In genomic region chr12:102298022-102298421, GRCh38 we compare ENCODE assay signal across 26 cellular contexts.
A peak's percentile ranks its signal among the peaks of the same experiment; 100 is the strongest.
DNase-seq lines count a peak whose midpoint lies in the region; ATAC-seq and TF ChIP-seq lines count a peak whose summit lies in the region.
"Had no signal": no experiment of that assay in that cellular context is flagged by ENCODE, and none has a peak within 500 bp of the region (broad histone marks: within the 10 kb centered on the region; RNA-seq: fewer than 3 reads in every experiment).

No MANE protein-coding gene starts in this region.

- H3K4me1 ChIP-seq in IMR-90 (ENCODE audit: control insufficient read depth, insufficient read depth, low read length) (no peaks in the 10 kb centered on the region), mesenchymal stem cell (ENCODE audit: control insufficient read depth, insufficient read depth, low read depth, low read length) (no peaks in the 10 kb centered on the region)
- H3K4me1 ChIP-seq: adrenal gland, pancreas, right lobe of liver, tibial artery had no signal

- dilution Hi-C loops in IMR-90 (cut with HindIII; ENCODE audit: low sequenced_read_pairs, unreplicated experiment): no loop called here

- no peak for TF ChIP-seq POLR2A in IMR-90 (IDR thresholded peaks at IDR 0.05; ENCODE audit: low read depth, low read length)

- H2BK120ac ChIP-seq in IMR-90 (ENCODE audit: low read depth, low read length): no peak overlapping the region
- no peak overlapping the region for H2BK120ac ChIP-seq in mesenchymal stem cell (ENCODE audit: low read depth, low read length)

- ATAC-seq in IMR-90 (ENCODE audit: low read depth): peak; percentile 84
- ATAC-seq: activated CD8-positive, alpha-beta memory T cell treated with anti-CD3 and anti-CD28 coated beads, Interleukin-2, amount 10 ng/mL, durations not matched to agents 7 days and 5 days; naive thymus-derived CD8-positive, alpha-beta T cell; pancreas; right lobe of liver; stimulated activated naive B cell treated with anti-CD40 and anti-IgM and Interleukin-4, amounts not matched to agents 10 μg/mL and 1 μg/mL and 100 μg/mL, for 72 hours had no signal

- H3K36me3 ChIP-seq in BJ (ENCODE audit: control insufficient read depth, insufficient read depth, low read length): no peaks in the 10 kb centered on the region
- no peaks in the 10 kb centered on the region for H3K36me3 ChIP-seq in IMR-90 (ENCODE audit: control insufficient read depth, insufficient read depth, low read length)
- H3K36me3 ChIP-seq in mesenchymal stem cell (ENCODE audit: control insufficient read depth in 1 of 2, insufficient read depth in 2 of 2, low read depth in 1 of 2, low read length in 2 of 2): no peaks in the 10 kb centered on the region
- H3K36me3 ChIP-seq: adrenal gland, pancreas, right lobe of liver, tibial artery had no signal

- no peak overlapping the region for H2BK5ac ChIP-seq in IMR-90 (ENCODE audit: low read depth, low read length, poor library complexity, severe bottlenecking)
- H2BK5ac ChIP-seq in mesenchymal stem cell (ENCODE audit: low read depth, low read length, poor library complexity, severe bottlenecking): no peak overlapping the region

- BruUV-seq in IMR-90 (replicated peaks; lab: Mats Ljungman, UMichigan): no TSS peak

- H3K27me3 ChIP-seq in BJ (ENCODE audit: control insufficient read depth, insufficient read depth, low read length) (no peaks in the 10 kb centered on the region), IMR-90 (ENCODE audit: control insufficient read depth, insufficient read depth, low read length) (no peaks in the 10 kb centered on the region), mesenchymal stem cell (ENCODE audit: control insufficient read depth in 1 of 2, insufficient read depth in 1 of 2, low read length in 2 of 2) (no peaks in the 10 kb centered on the region)
- H3K27me3 ChIP-seq: adrenal gland, pancreas, right lobe of liver, tibial artery had no signal

- no peaks in the 10 kb centered on the region for H3K9me1 ChIP-seq in IMR-90 (ENCODE audit: insufficient read depth, low read length)

- no peak overlapping the region for H3K56ac ChIP-seq in IMR-90 (ENCODE audit: extremely low read depth, insufficient read depth, low read length)

- H3K4me3 Mint-ChIP-seq in activated T-cell treated with anti-CD3 and anti-CD28 coated beads, Interleukin-2, amount 50 U/mL, for 24 hours: no peak overlapping the region
- H3K4me3 Mint-ChIP-seq: activated CD8-positive, alpha-beta memory T cell treated with anti-CD3 and anti-CD28 coated beads, Interleukin-2, amount 10 ng/mL, durations not matched to agents 7 days and 5 days; central memory CD8-positive, alpha-beta T cell; naive thymus-derived CD8-positive, alpha-beta T cell; stimulated activated naive B cell treated with anti-CD40 and anti-IgM and Interleukin-4, amounts not matched to agents 10 μg/mL and 1 μg/mL and 100 μg/mL, for 72 hours had no signal

- no peak for TF ChIP-seq RAD21 in IMR-90 (IDR thresholded peaks at IDR 0.05; ENCODE audit: low read length)

- H2AK9ac ChIP-seq in IMR-90 (replicated peaks; ENCODE audit: low read depth, low read length, poor library complexity): no peak overlapping the region

- H3K4me3 ChIP-seq in BJ (ENCODE audit: low read depth, low read length) (no peak overlapping the region), IMR-90 (ENCODE audit: insufficient read depth, low read depth, low read length) (no peak overlapping the region), mesenchymal stem cell (ENCODE audit: insufficient read depth in 1 of 2, low read depth in 1 of 2, low read length in 2 of 2) (no peak overlapping the region)
- H3K4me3 ChIP-seq: adrenal gland, pancreas, right lobe of liver, tibial artery had no signal

- no peak overlapping the region for H2AFZ ChIP-seq in IMR-90 (replicated peaks; ENCODE audit: low read length, poor library complexity)
- no peak overlapping the region for H2AFZ ChIP-seq in mesenchymal stem cell (ENCODE audit: low read depth, low read length)

- no peak overlapping the region for H3K27ac Mint-ChIP-seq in activated T-cell treated with anti-CD3 and anti-CD28 coated beads, Interleukin-2, amount 50 U/mL, for 24 hours
- H3K27ac Mint-ChIP-seq: activated CD8-positive, alpha-beta memory T cell treated with anti-CD3 and anti-CD28 coated beads, Interleukin-2, amount 10 ng/mL, durations not matched to agents 7 days and 5 days; naive thymus-derived CD8-positive, alpha-beta T cell; stimulated activated naive B cell treated with anti-CD40 and anti-IgM and Interleukin-4, amounts not matched to agents 10 μg/mL and 1 μg/mL and 100 μg/mL, for 72 hours had no signal

- H4K8ac ChIP-seq in IMR-90 (ENCODE audit: low read depth in 2 of 2, low read length in 2 of 2) (no peak overlapping the region), mesenchymal stem cell (ENCODE audit: low read length) (no peak overlapping the region)

- intact Hi-C loops in IMR-90 (cut with micrococcal nuclease): loop anchor here (5.0 kb wide), 1 partner anchor 244 kb away; no protein-coding TSS in a partner anchor

- no peaks in the 10 kb centered on the region for H4K20me1 ChIP-seq in IMR-90 (ENCODE audit: insufficient read depth, low read length)

- H2AK5ac ChIP-seq in IMR-90 (ENCODE audit: low read depth, low read length) (no peak overlapping the region), mesenchymal stem cell (ENCODE audit: low read length, severe bottlenecking) (no peak overlapping the region)

- in situ Hi-C loops in IMR-90 (cut with MboI; ENCODE audit: low sequenced_read_pairs): no loop called here

- H3K4ac ChIP-seq in IMR-90 (ENCODE audit: low read depth, low read length): no peak overlapping the region
- H3K4ac ChIP-seq in mesenchymal stem cell (ENCODE audit: low read depth in 1 of 2, low read length in 2 of 2): no peak overlapping the region

- H2BK15ac ChIP-seq in IMR-90 (ENCODE audit: low read depth, low read length): no peak overlapping the region
- H2BK15ac ChIP-seq in mesenchymal stem cell (ENCODE audit: low read depth, poor library complexity, severe bottlenecking): no peak overlapping the region

- H3K14ac ChIP-seq in IMR-90 (replicated peaks; ENCODE audit: low read depth, low read length): no peak overlapping the region
- no peak overlapping the region for H3K14ac ChIP-seq in mesenchymal stem cell (ENCODE audit: low read length in 2 of 2)

- H4K91ac ChIP-seq in IMR-90 (ENCODE audit: insufficient read depth, low read depth, low read length) (no peak overlapping the region), mesenchymal stem cell (ENCODE audit: low read length) (no peak overlapping the region)

- no CpG with 5 or more reads among the region's 3 CpGs for WGBS in IMR-90 (ENCODE audit: extremely low coverage in 2 of 2, insufficient read length in 1 of 2), 2 experiments
- WGBS in mesenchymal stem cell: 70% methylated on average over 1 of the region's 3 CpGs

- H3K79me1 ChIP-seq in IMR-90 (ENCODE audit: low read depth in 1 of 2, low read length in 2 of 2) (no peaks in the 10 kb centered on the region), mesenchymal stem cell (replicated peaks; ENCODE audit: low read length, poor library complexity, severe bottlenecking) (no peaks in the 10 kb centered on the region)

- no peak overlapping the region; the same call in 1 of the 2 replicates for H3K27ac ChIP-seq in IMR-90 (ENCODE audit: insufficient read depth, low read length)
- no peak overlapping the region for H3K27ac ChIP-seq in mesenchymal stem cell (ENCODE audit: low read length, poor library complexity, severe bottlenecking)
- H3K27ac ChIP-seq: adrenal gland, pancreas, right lobe of liver, tibial artery had no signal

- H3K9me3 ChIP-seq in IMR-90 (ENCODE audit: control insufficient read depth, insufficient read depth, low read length) (no peaks in the 10 kb centered on the region), mesenchymal stem cell (ENCODE audit: control insufficient read depth, low read length) (peaks cover 17% of the 10 kb centered on the region)
- H3K9me3 ChIP-seq: adrenal gland, pancreas, right lobe of liver had no signal

- no peak overlapping the region for H4K5ac ChIP-seq in IMR-90 (ENCODE audit: low read depth, low read length)

- POLR2A ChIA-PET in BJ (lab: Charles Lee) (no interaction called here), IMR-90 (lab: Charles Lee; ENCODE audit: unreplicated experiment) (no interaction called here)

- H3K27me3 Mint-ChIP-seq in activated T-cell treated with anti-CD3 and anti-CD28 coated beads, Interleukin-2, amount 50 U/mL, for 24 hours: no peaks in the 10 kb centered on the region

- H2BK20ac ChIP-seq in IMR-90 (ENCODE audit: low read depth, low read length): no peak overlapping the region

- peaks cover 16% of the 10 kb centered on the region for H3K9me3 Mint-ChIP-seq in activated T-cell treated with anti-CD3 and anti-CD28 coated beads, Interleukin-2, amount 50 U/mL, for 24 hours
- H3K9me3 Mint-ChIP-seq: central memory CD8-positive, alpha-beta T cell had no signal

- no peak overlapping the region for H3K23ac ChIP-seq in IMR-90 (ENCODE audit: low read depth, low read length)
- no peak overlapping the region for H3K23ac ChIP-seq in mesenchymal stem cell (ENCODE audit: low read length in 2 of 2)

- CTCF ChIA-PET in BJ (lab: Yijun Ruan, JAX): no interaction called here
- CTCF ChIA-PET in IMR-90 (lab: Yijun Ruan, JAX): no interaction called here

- H2BK12ac ChIP-seq in mesenchymal stem cell (ENCODE audit: low read length in 2 of 2): no peak overlapping the region

- TF ChIP-seq CTCF in BJ (IDR thresholded peaks at IDR 0.05; ENCODE audit: insufficient read depth, low read depth, low read length) (no peak), IMR-90 (conservative IDR thresholded peaks at IDR 0.05; ENCODE audit: low read depth, low read length) (no peak), GM10266 (IDR thresholded peaks at IDR 0.05; ENCODE audit: control insufficient read depth, insufficient read depth, low read depth, missing control alignments) (no peak)

- no peak overlapping the region for H3K9ac ChIP-seq in IMR-90 (ENCODE audit: low read depth, low read length)
- H3K9ac ChIP-seq in mesenchymal stem cell (ENCODE audit: low read length): peak overlapping the region; percentile 57

- peak; percentile 84 for DNase-seq in BJ (ENCODE audit: low read depth)
- peak; percentile 69 for DNase-seq in IMR-90
- DNase-seq in dedifferentiated amniotic fluid mesenchymal stem cell (ENCODE audit: extremely low spot score): peak; percentile 32
- DNase-seq in mesenchymal stem cell: no peak
- DNase-seq in activated T-cell treated with anti-CD3 and anti-CD28 coated beads, Interleukin-2, amount 50 U/mL, for 24 hours: no peak
- DNase-seq in COLO829 (ENCODE audit: low spot score): no peak
- no peak for DNase-seq in NCI-H526 treated with DMSO at 0.1 percent for 48 hours (lab: John Stamatoyannopoulos, UW)
- no peak for DNase-seq in GM10266 (ENCODE audit: extremely low spot score)
- DNase-seq: activated CD4-positive, alpha-beta T cell treated with anti-CD3 and anti-CD28 coated beads for 48 hours; activated CD8-positive, alpha-beta memory T cell treated with anti-CD3 and anti-CD28 coated beads, Interleukin-2, amount 10 ng/mL, durations not matched to agents 7 days and 5 days; activated effector memory CD4-positive, alpha-beta T cell treated with Interleukin-2 at 50 U/mL for 16 hours; adrenal gland; AML-193; COR-L47; effector CD4-positive, alpha-beta T cell; GOT3; hypothalamus; islet precursor cell; naive thymus-derived CD8-positive, alpha-beta T cell; NCI-H187; pancreas; right lobe of liver; RPMI8226; stimulated activated naive B cell treated with anti-CD40 and anti-IgM and Interleukin-4, amounts not matched to agents 10 μg/mL and 1 μg/mL and 100 μg/mL, for 72 hours; tibial artery had no signal

- H3K36me3 Mint-ChIP-seq in activated T-cell treated with anti-CD3 and anti-CD28 coated beads, Interleukin-2, amount 50 U/mL, for 24 hours (ENCODE audit: low read depth): no peaks in the 10 kb centered on the region
- H3K36me3 Mint-ChIP-seq: activated CD8-positive, alpha-beta memory T cell treated with anti-CD3 and anti-CD28 coated beads, Interleukin-2, amount 10 ng/mL, durations not matched to agents 7 days and 5 days had no signal

- H3K18ac ChIP-seq in IMR-90 (ENCODE audit: low read depth, low read length) (no peak overlapping the region), mesenchymal stem cell (ENCODE audit: low read depth in 1 of 2, low read length in 2 of 2) (no peak overlapping the region)

- no peaks in the 10 kb centered on the region for H3K4me1 Mint-ChIP-seq in activated T-cell treated with anti-CD3 and anti-CD28 coated beads, Interleukin-2, amount 50 U/mL, for 24 hours (ENCODE audit: low read depth)
- H3K4me1 Mint-ChIP-seq: central memory CD8-positive, alpha-beta T cell; naive thymus-derived CD8-positive, alpha-beta T cell had no signal

- no peak overlapping the region for H3K4me2 ChIP-seq in IMR-90 (ENCODE audit: low read depth, low read length)
- H3K4me2 ChIP-seq in mesenchymal stem cell (ENCODE audit: low read length, poor library complexity, severe bottlenecking): no peak overlapping the region

Comparison
In these comparisons a context has a peak if more than half of its experiments do, and no peak if none do; other contexts are left out.
1. DNase-seq: peak in BJ (single experiment), IMR-90 (single experiment) and dedifferentiated amniotic fluid mesenchymal stem cell (single experiment); none in mesenchymal stem cell (single experiment), activated T-cell treated with anti-CD3 and anti-CD28 coated beads, Interleukin-2, amount 50 U/mL, for 24 hours (single experiment), COLO829 (single experiment), NCI-H526 treated with DMSO at 0.1 percent for 48 hours (single experiment) and GM10266 (single experiment).